ENCODE assay signal across 1 cellular context in the genomic region with DNA sequence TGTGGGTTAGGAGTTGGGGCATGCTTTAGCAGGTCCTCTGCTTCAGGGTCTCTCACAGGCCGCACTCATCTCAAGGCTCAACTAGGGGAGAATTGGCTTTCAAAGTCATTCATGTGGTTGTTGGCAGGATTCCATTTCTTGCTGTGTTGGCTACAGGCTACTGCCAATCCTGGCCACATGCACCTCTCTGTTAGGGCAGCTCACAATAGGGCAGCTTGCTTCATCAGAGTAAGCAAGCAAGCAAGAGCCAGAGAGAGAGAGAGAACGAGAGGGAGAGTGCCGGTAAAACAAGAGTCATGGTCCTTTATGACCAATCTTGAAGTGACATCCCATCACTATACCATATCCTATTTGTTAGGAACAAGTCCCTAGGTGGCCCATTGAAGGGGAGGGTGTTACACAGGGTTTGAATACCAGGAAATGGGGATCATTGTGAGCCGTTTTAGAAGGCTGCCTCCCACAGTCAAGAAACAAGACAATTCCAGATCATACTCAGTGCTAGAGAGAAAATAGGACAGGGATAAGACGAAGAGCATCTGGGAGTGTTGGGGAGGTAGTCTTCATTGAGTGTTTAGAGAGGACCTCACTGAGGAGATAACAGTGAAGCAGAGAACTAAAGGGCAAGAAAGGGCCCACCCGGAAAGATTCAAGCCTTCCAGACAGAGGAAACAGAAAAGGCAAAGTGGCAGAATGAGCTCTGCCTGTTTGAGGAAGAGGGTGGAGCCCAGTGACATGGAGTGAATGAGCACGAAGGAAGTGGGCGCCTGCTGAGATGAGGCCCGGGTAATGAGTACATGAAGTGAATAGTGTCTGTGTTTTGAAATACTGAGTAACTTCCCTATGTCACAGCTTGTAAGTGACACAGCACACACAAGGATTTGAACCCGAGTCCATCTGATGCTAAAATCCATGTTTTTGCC.
TF ChIP-seq lines count a peak whose summit lies in the region.

No MANE protein-coding gene starts in this region.

TF ChIP-seq in H1, 55 proteins besides CTCF, POLR2A, EP300 and RAD21:
- TF ChIP-seq CBX8 (IDR thresholded peaks at IDR 0.05; ENCODE audit: borderline replicate concordance, low read depth, low read length) (no peak), GABPA (IDR thresholded peaks at IDR 0.05; ENCODE audit: borderline replicate concordance, insufficient read depth, low read length) (no peak), FOSL1 (IDR thresholded peaks at IDR 0.05; ENCODE audit: insufficient read depth, low read depth, low read length) (no peak), HDAC2 (IDR thresholded peaks at IDR 0.05; ENCODE audit: borderline replicate concordance in 1 of 2, low read depth in 2 of 2, low read length in 2 of 2) (no peak), ASH2L (IDR thresholded peaks at IDR 0.05; ENCODE audit: low read length) (no peak), KDM5A (IDR thresholded peaks at IDR 0.05; ENCODE audit: low read length) (no peak), TEAD4 (IDR thresholded peaks at IDR 0.05; ENCODE audit: low read depth, low read length) (no peak), SUZ12 (IDR thresholded peaks at IDR 0.05; ENCODE audit: low read length) (no peak), BACH1 (IDR thresholded peaks at IDR 0.05; ENCODE audit: low read length) (no peak)
